Comparison of ENCODE assay signal across 8 cellular contexts in genomic region chr15:32641517-32642059, GRCh38. TPM values are rescaled to one million over a fixed set of nuclear protein-coding genes. Genes with fewer than 3 reads are reported as not detected.
DNase-seq lines count a peak whose midpoint lies in the region; ATAC-seq and TF ChIP-seq lines count a peak whose summit lies in the region.

SCG5 (plus strand) TSS chr15:32641710; CDS start chr15:32643593, 1,883 bp downstream.

- ATAC-seq in activated CD8-positive, alpha-beta memory T cell treated with anti-CD3 and anti-CD28 coated beads, Interleukin-2, amount 10 ng/mL, durations not matched to agents 7 days and 5 days, result no peak
- ATAC-seq in T-cell (replicated peaks in 1 of 4), result no peak

- peaks cover 7 to 12% (median 10%) of the 10 kb centered on the region in 3 donors for H3K27me3 Mint-ChIP-seq in CD14-positive monocyte (ENCODE audit: low read depth in 3 of 3)
- no peaks in the 10 kb centered on the region for H3K27me3 Mint-ChIP-seq in chondrocyte (ENCODE audit: low read depth)
- H3K27me3 Mint-ChIP-seq in mesothelial cell of epicardium (ENCODE audit: low read depth), result no peaks in the 10 kb centered on the region
- no peaks in the 10 kb centered on the region for H3K27me3 Mint-ChIP-seq in activated CD8-positive, alpha-beta memory T cell treated with anti-CD3 and anti-CD28 coated beads, Interleukin-2, amount 10 ng/mL, durations not matched to agents 7 days and 5 days
- H3K27me3 Mint-ChIP-seq in T-cell, result peaks cover 0 to 8% of the 10 kb centered on the region in 2 donors

- H3K4me1 Mint-ChIP-seq in CD14-positive monocyte (peaks cover 7% of the 10 kb centered on the region), chondrocyte (ENCODE audit: low read depth) (peaks cover 9% of the 10 kb centered on the region), mesothelial cell of epicardium (peaks cover 39% of the 10 kb centered on the region), T-cell (no peaks in the 10 kb centered on the region)
- no peaks in the 10 kb centered on the region for H3K4me1 Mint-ChIP-seq in activated CD8-positive, alpha-beta memory T cell treated with anti-CD3 and anti-CD28 coated beads, Interleukin-2, amount 10 ng/mL, durations not matched to agents 7 days and 5 days

- TF ChIP-seq CTCF in CD14-positive monocyte (IDR thresholded peaks at IDR 0.05) (no peak), chondrocyte (IDR thresholded peaks at IDR 0.05) (no peak), mesothelial cell of epicardium (IDR thresholded peaks at IDR 0.05; ENCODE audit: unreplicated experiment) (no peak)

- POLR2A ChIA-PET in T-cell (lab: Charles Lee), result no interaction called here

- no peaks in the 10 kb centered on the region for H3K9me3 Mint-ChIP-seq in CD14-positive monocyte
- no peaks in the 10 kb centered on the region for H3K9me3 Mint-ChIP-seq in chondrocyte (ENCODE audit: low read depth)
- no peaks in the 10 kb centered on the region for H3K9me3 Mint-ChIP-seq in mesothelial cell of epicardium
- no peaks in the 10 kb centered on the region for H3K9me3 Mint-ChIP-seq in activated CD8-positive, alpha-beta memory T cell treated with anti-CD3 and anti-CD28 coated beads, Interleukin-2, amount 10 ng/mL, durations not matched to agents 7 days and 5 days (ENCODE audit: low read depth)
- no peaks in the 10 kb centered on the region for H3K9me3 Mint-ChIP-seq in T-cell

- H3K27ac Mint-ChIP-seq in CD14-positive monocyte (no peak within 1 kb of the TSS), chondrocyte (ENCODE audit: unreplicated experiment) (no peak within 1 kb of the TSS), mesothelial cell of epicardium (peak within 1 kb of the TSS; percentile 11), T-cell (no peak within 1 kb of the TSS)
- no peak within 1 kb of the TSS for H3K27ac Mint-ChIP-seq in activated CD8-positive, alpha-beta memory T cell treated with anti-CD3 and anti-CD28 coated beads, Interleukin-2, amount 10 ng/mL, durations not matched to agents 7 days and 5 days

- peaks cover 49% of the 10 kb centered on the region in 2 donors for H3K36me3 Mint-ChIP-seq in CD14-positive monocyte
- peaks cover 3% of the 10 kb centered on the region for H3K36me3 Mint-ChIP-seq in chondrocyte (ENCODE audit: low read depth)
- peaks cover 2% of the 10 kb centered on the region for H3K36me3 Mint-ChIP-seq in mesothelial cell of epicardium
- H3K36me3 Mint-ChIP-seq in activated CD8-positive, alpha-beta memory T cell treated with anti-CD3 and anti-CD28 coated beads, Interleukin-2, amount 10 ng/mL, durations not matched to agents 7 days and 5 days, result peaks cover 38% of the 10 kb centered on the region
- H3K36me3 Mint-ChIP-seq in T-cell, result peaks cover 2% of the 10 kb centered on the region

- intact Hi-C loops in CD14-positive monocyte (cut with micrococcal nuclease), result loop anchor here in 1 of 2 donors (10.0 kb wide), 1 partner anchor 63 kb away; no protein-coding TSS in a partner anchor

- DNase-seq in CD14-positive monocyte (ENCODE audit: low spot score) (no peak), NCI-H2081 (lab: John Stamatoyannopoulos, UW) (peak; percentile 86 to 87), chondrocyte (ENCODE audit: low spot score) (no peak), mesothelial cell of epicardium (ENCODE audit: low spot score in 2 of 2, unreplicated experiment in 2 of 2) (peak; percentile 46 to 70), OCI-M1 (lab: John Stamatoyannopoulos, UW) (no peak), ureter (ENCODE audit: low spot score) (no peak), T-cell (no peak)
- DNase-seq in activated CD8-positive, alpha-beta memory T cell treated with anti-CD3 and anti-CD28 coated beads, Interleukin-2, amount 10 ng/mL, durations not matched to agents 7 days and 5 days, result no peak

- CTCF ChIA-PET in activated CD8-positive, alpha-beta memory T cell treated with anti-CD3 and anti-CD28 coated beads, Interleukin-2, amount 10 ng/mL, durations not matched to agents 7 days and 5 days (lab: Charles Lee), result interaction anchor here (1.5 kb wide), 1 partner anchor 10 kb away, joined by 6 read pairs; no protein-coding TSS in a partner anchor
- CTCF ChIA-PET in T-cell (lab: Charles Lee), result interaction anchor here in 1 of 2 donors (0.7 kb wide), 1 partner anchor 22 kb away, joined by 3 read pairs; no protein-coding TSS in a partner anchor

- H3K4me3 Mint-ChIP-seq in CD14-positive monocyte, result peak within 1 kb of the TSS; percentile 18 to 68
- H3K4me3 Mint-ChIP-seq in chondrocyte (ENCODE audit: unreplicated experiment), result peak within 1 kb of the TSS; percentile 66
- H3K4me3 Mint-ChIP-seq in mesothelial cell of epicardium, result peak within 1 kb of the TSS; percentile 76
- no peak within 1 kb of the TSS for H3K4me3 Mint-ChIP-seq in activated CD8-positive, alpha-beta memory T cell treated with anti-CD3 and anti-CD28 coated beads, Interleukin-2, amount 10 ng/mL, durations not matched to agents 7 days and 5 days
- H3K4me3 Mint-ChIP-seq in T-cell, result peak within 1 kb of the TSS in 1 of 3 donors; percentile 1

RNA-seq across cellular contexts. Expression of gene SCG5, which starts in this region (rescaled TPM):
- not detected for polyA plus RNA-seq in CD14-positive monocyte
- total RNA-seq in chondrocyte, result 1.3 to 2.6 TPM (median 2.5 TPM) in 3 replicates
- 53.7 to 55.4 TPM (median 54.2 TPM) in 3 replicates for total RNA-seq in mesothelial cell of epicardium
- total RNA-seq in activated CD8-positive, alpha-beta memory T cell treated with anti-CD3 and anti-CD28 coated beads, Interleukin-2, amount 10 ng/mL, durations not matched to agents 7 days and 5 days, result 1 to 10 TPM; 3.5 to 4.3 TPM
- total RNA-seq in ureter, result 0.81 TPM
- total RNA-seq in T-cell, result not detected

Comparison
In these comparisons a context has a peak if more than half of its experiments do, and no peak if none do; other contexts are left out.
1. RNA of gene SCG5 (total RNA-seq): 53.7 to 55.4 TPM in mesothelial cell of epicardium; 3.5 to 4.3 TPM in activated CD8-positive, alpha-beta memory T cell treated with anti-CD3 and anti-CD28 coated beads, Interleukin-2, amount 10 ng/mL, durations not matched to agents 7 days and 5 days, 1.3 to 2.6 TPM in chondrocyte, 0.81 TPM in ureter (single experiment) and not detected in T-cell; every median in the first group is over 10 times any median in the second.
2. DNase-seq: peak in NCI-H2081 (2 of 2) and mesothelial cell of epicardium (2 of 2); none in CD14-positive monocyte (single experiment), chondrocyte (single experiment), OCI-M1 (single experiment), activated CD8-positive, alpha-beta memory T cell treated with anti-CD3 and anti-CD28 coated beads, Interleukin-2, amount 10 ng/mL, durations not matched to agents 7 days and 5 days (single experiment), ureter (single experiment) and T-cell (0 of 34).